In the genomic region with DNA sequence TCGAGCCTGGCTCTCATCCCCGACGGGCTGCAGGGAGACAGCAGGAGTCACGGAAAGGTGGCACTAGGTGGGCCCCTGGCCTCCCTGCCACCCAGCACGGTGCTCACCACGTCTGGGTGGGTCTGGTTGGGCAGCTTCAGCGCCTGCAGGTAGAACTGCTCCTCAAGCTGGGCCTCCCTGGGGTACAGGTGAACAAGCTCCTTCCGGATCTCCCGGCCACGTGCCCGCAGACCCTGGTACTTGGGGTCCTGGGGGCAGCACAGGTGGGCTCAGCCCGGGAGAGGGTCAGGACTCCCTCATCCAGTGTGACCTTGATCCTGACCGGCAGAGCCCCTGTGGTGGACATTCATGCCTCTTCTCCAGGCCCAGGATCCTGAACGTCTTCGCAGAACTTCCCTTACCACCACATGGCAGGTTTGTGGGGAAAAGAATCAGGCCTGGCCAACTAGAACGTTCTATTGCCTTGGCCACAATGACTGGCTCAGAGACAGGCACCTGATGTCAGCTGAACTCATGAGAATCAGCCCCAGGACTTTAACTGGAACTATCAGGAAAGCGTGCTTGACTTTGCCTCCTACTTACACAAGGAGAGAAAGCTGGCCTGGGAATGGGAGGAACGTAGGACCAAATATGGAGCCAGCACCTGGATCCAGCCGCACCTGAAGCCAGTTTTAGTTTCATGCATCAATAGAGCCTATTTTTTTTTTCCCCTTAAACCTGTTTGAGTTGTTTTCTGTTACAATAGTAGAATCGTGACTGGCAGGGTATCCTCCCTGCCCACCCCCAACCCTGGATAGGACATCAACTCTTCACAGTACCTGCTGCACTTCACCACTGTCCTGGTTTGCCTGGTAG, we compare ENCODE assay signal across 15 cellular contexts. TPM values are rescaled to one million over a fixed set of nuclear protein-coding genes. Genes with fewer than 3 reads are reported as not detected.
DNase-seq lines count a peak whose midpoint lies in the region; ATAC-seq, FAIRE-seq and TF ChIP-seq lines count a peak whose summit lies in the region.
"Had no signal": no experiment of that assay in that cellular context is flagged by ENCODE, and none has a peak within 500 bp of the region (broad histone marks: within the 10 kb centered on the region; RNA-seq: fewer than 3 reads in every experiment).

No MANE protein-coding gene starts in this region.

- 94% methylated on average over 5 of the region's 20 CpGs for WGBS in right lobe of liver (ENCODE audit: insufficient coverage, low coverage, low lambda C conversion rate, missing lambda C conversion rate)
- WGBS in esophagus muscularis mucosa = 86% methylated on average over 16 of the region's 20 CpGs
- WGBS in GM23248 (ENCODE audit: low coverage in 1 of 2, low lambda C conversion rate in 2 of 2, missing lambda C conversion rate in 2 of 2), 2 experiments = 82 to 87% methylated on average over 20 of the region's 20 CpGs

- H3K9me2 ChIP-seq in GM23248 (ENCODE audit: insufficient read depth) = no peaks in the 10 kb centered on the region

- H3K9me3 ChIP-seq in right lobe of liver = no peaks in the 10 kb centered on the region
- H3K9me3 ChIP-seq in esophagus muscularis mucosa = no peaks in the 10 kb centered on the region
- no peaks in the 10 kb centered on the region for H3K9me3 ChIP-seq in GM23248 (ENCODE audit: low read depth)

- no peaks in the 10 kb centered on the region for H4K20me1 ChIP-seq in GM23248 (ENCODE audit: insufficient read depth)

- H3K4me1 ChIP-seq in right lobe of liver (no peaks in the 10 kb centered on the region), esophagus muscularis mucosa (no peaks in the 10 kb centered on the region), GM23248 (ENCODE audit: insufficient read depth) (no peaks in the 10 kb centered on the region)

- H3K4me3 ChIP-seq in right lobe of liver = no peak overlapping the region
- H3K4me3 ChIP-seq in esophagus muscularis mucosa = no peak overlapping the region
- no peak overlapping the region for H3K4me3 ChIP-seq in GM23248

- H3K4me2 ChIP-seq in GM23248 (ENCODE audit: unreplicated experiment) = no peak overlapping the region

- H3F3A ChIP-seq in GM23248 (ENCODE audit: insufficient read depth) = no peaks in the 10 kb centered on the region

- H3K9ac ChIP-seq in GM23248 = no peak overlapping the region

- H3K36me3 ChIP-seq in right lobe of liver (peaks cover 0 to 17% (median 6%) of the 10 kb centered on the region in 4 donors), esophagus muscularis mucosa (peaks cover 10 to 51% (median 36%) of the 10 kb centered on the region in 4 donors), GM23248 (ENCODE audit: low read depth) (no peaks in the 10 kb centered on the region; the same call in 1 of the 2 replicates)

- no peak overlapping the region for H3K27ac ChIP-seq in right lobe of liver
- no peak overlapping the region for H3K27ac ChIP-seq in esophagus muscularis mucosa (replicated peaks in 1 of 4)
- no peak overlapping the region for H3K27ac ChIP-seq in GM23248
- H3K27ac ChIP-seq: C4-2B had no signal

- DNase-seq in GM12892 (ENCODE audit: insufficient read length) (no peak), right lobe of liver (peak in 2 of 3 donors; percentile 9 to 37), esophagus muscularis mucosa (ENCODE audit: extremely low spot score) (no peak), GM23248 (no peak)
- no peak for DNase-seq in activated T-helper 1 cell treated with anti-CD3 and anti-CD28 coated beads, Interleukin-12 subunit alpha, Interleukin-12 subunit beta, Interleukin-2, Interleukin-4 antibody, amounts not matched to agents 30 ng/mL and 10 ng/mL and 1 ng/mL, durations not matched to agents 14 hours and 24 hours and 36 hours (ENCODE audit: low spot score)
- DNase-seq: COR-L47; HCEC 1CT; KG1; NCI-H1417 treated with DMSO at 0.1 percent for 48 hours; NCI-H1930; NK-92 treated with Interleukin-12 subunit alpha and Interleukin-12 subunit beta, amount 100 ng/mL, for 24 hours; OCI-M1; RPMI8226 had no signal

- in situ Hi-C loops in GM23248 (cut with MboI) = no loop called here

- TF ChIP-seq CTCF in right lobe of liver (IDR thresholded peaks at IDR 0.05) (no peak), esophagus muscularis mucosa (IDR thresholded peaks at IDR 0.05) (no peak)

- no peaks in the 10 kb centered on the region for H3K4me1 Mint-ChIP-seq in activated T-helper 1 cell treated with anti-CD3 and anti-CD28 coated beads, Interleukin-12 subunit alpha, Interleukin-12 subunit beta, Interleukin-2, Interleukin-4 antibody, amounts not matched to agents 30 ng/mL and 10 ng/mL and 1 ng/mL, durations not matched to agents 14 hours and 24 hours and 36 hours (ENCODE audit: low read depth)

- TF ChIP-seq POLR2A in GM12892 (IDR thresholded peaks at IDR 0.05; ENCODE audit: low read depth, low read length) (peak; percentile 27; the same call in 1 of the 2 replicates), right lobe of liver (IDR thresholded peaks at IDR 0.05) (no peak), esophagus muscularis mucosa (IDR thresholded peaks at IDR 0.05; ENCODE audit: low read depth) (no peak)

- no peak overlapping the region for H3K4me3 Mint-ChIP-seq in activated T-helper 1 cell treated with anti-CD3 and anti-CD28 coated beads, Interleukin-12 subunit alpha, Interleukin-12 subunit beta, Interleukin-2, Interleukin-4 antibody, amounts not matched to agents 30 ng/mL and 10 ng/mL and 1 ng/mL, durations not matched to agents 14 hours and 24 hours and 36 hours

- H3K27ac Mint-ChIP-seq in activated T-helper 1 cell treated with anti-CD3 and anti-CD28 coated beads, Interleukin-12 subunit alpha, Interleukin-12 subunit beta, Interleukin-2, Interleukin-4 antibody, amounts not matched to agents 30 ng/mL and 10 ng/mL and 1 ng/mL, durations not matched to agents 14 hours and 24 hours and 36 hours = peak overlapping the region; percentile 13

- no peak for TF ChIP-seq EP300 in esophagus muscularis mucosa (IDR thresholded peaks at IDR 0.05)

- H3K79me2 ChIP-seq in GM23248 (ENCODE audit: insufficient read depth) = no peaks in the 10 kb centered on the region

- no peak overlapping the region for H2AFZ ChIP-seq in GM23248

- no peaks in the 10 kb centered on the region for H3K9me3 Mint-ChIP-seq in activated T-helper 1 cell treated with anti-CD3 and anti-CD28 coated beads, Interleukin-12 subunit alpha, Interleukin-12 subunit beta, Interleukin-2, Interleukin-4 antibody, amounts not matched to agents 30 ng/mL and 10 ng/mL and 1 ng/mL, durations not matched to agents 14 hours and 24 hours and 36 hours

- no peaks in the 10 kb centered on the region for H3K27me3 Mint-ChIP-seq in activated T-helper 1 cell treated with anti-CD3 and anti-CD28 coated beads, Interleukin-12 subunit alpha, Interleukin-12 subunit beta, Interleukin-2, Interleukin-4 antibody, amounts not matched to agents 30 ng/mL and 10 ng/mL and 1 ng/mL, durations not matched to agents 14 hours and 24 hours and 36 hours (ENCODE audit: insufficient read depth)

- intact Hi-C loops in activated T-helper 1 cell treated with anti-CD3 and anti-CD28 coated beads, Interleukin-12 subunit alpha, Interleukin-12 subunit beta, Interleukin-2, Interleukin-4 antibody, amounts not matched to agents 30 ng/mL and 10 ng/mL and 1 ng/mL, durations not matched to agents 14 hours and 24 hours and 36 hours (cut with micrococcal nuclease) = no loop called here
- intact Hi-C loops in right lobe of liver (cut with DNase I) = no loop called here
- intact Hi-C loops in esophagus muscularis mucosa (cut with DNase I) = loop anchor here (10.0 kb wide), 1 partner anchor 377 kb away; no protein-coding TSS in a partner anchor

- H3K27me3 ChIP-seq in right lobe of liver (no peaks in the 10 kb centered on the region), esophagus muscularis mucosa (no peaks in the 10 kb centered on the region), GM23248 (replicated peaks; ENCODE audit: insufficient read depth) (no peaks in the 10 kb centered on the region)

- ATAC-seq in right lobe of liver (no peak), HG03469 (IDR thresholded peaks at IDR 0.05; ENCODE audit: unreplicated experiment) (no peak)

- peaks cover 6% of the 10 kb centered on the region for H3K36me3 Mint-ChIP-seq in activated T-helper 1 cell treated with anti-CD3 and anti-CD28 coated beads, Interleukin-12 subunit alpha, Interleukin-12 subunit beta, Interleukin-2, Interleukin-4 antibody, amounts not matched to agents 30 ng/mL and 10 ng/mL and 1 ng/mL, durations not matched to agents 14 hours and 24 hours and 36 hours (ENCODE audit: low read depth)

- no peak for FAIRE-seq in GM12892 (lab: Jason Lieb, UNC)

RNA-seq across cellular contexts. Expression of gene SARS2, which starts 8.9 kb away (rescaled TPM):
- polyA plus RNA-seq in GM12892 (2012; ENCODE audit: missing spikeins) = 18.7 TPM
- total RNA-seq in activated T-helper 1 cell treated with anti-CD3 and anti-CD28 coated beads, Interleukin-12 subunit alpha, Interleukin-12 subunit beta, Interleukin-2, Interleukin-4 antibody, amounts not matched to agents 30 ng/mL and 10 ng/mL and 1 ng/mL, durations not matched to agents 14 hours and 24 hours and 36 hours = 36.5 and 38.4 TPM in 2 replicates
- total RNA-seq in right lobe of liver = 10 to 100 TPM; 10.6 to 26.5 (median 18.7) TPM
- 10 to 100 TPM in 2 of 4 donors, 1 to 10 TPM in 2; 6.8 to 14.6 (median 9.1) TPM for total RNA-seq in esophagus muscularis mucosa
- total RNA-seq in GM23248 (2014; rRNA removed; shearing (Covaris generic)) = 18.0 and 33.2 TPM in 2 replicates
- polyA plus RNA-seq in GM23248 (2016; fragmentation: Nextera tagmentation; extraction: Ambion mirVana) = 18.4 and 20.0 TPM in 2 replicates

RNA-seq across cellular contexts. Expression of gene MRPS12, which starts 9.1 kb away (rescaled TPM):
- 29.3 TPM for polyA plus RNA-seq in GM12892 (2012; ENCODE audit: missing spikeins)
- total RNA-seq in activated T-helper 1 cell treated with anti-CD3 and anti-CD28 coated beads, Interleukin-12 subunit alpha, Interleukin-12 subunit beta, Interleukin-2, Interleukin-4 antibody, amounts not matched to agents 30 ng/mL and 10 ng/mL and 1 ng/mL, durations not matched to agents 14 hours and 24 hours and 36 hours = 118 and 120 TPM in 2 replicates
- total RNA-seq in right lobe of liver (10 to 100 TPM; 21.2 to 49.5 (median 24.0) TPM), esophagus muscularis mucosa (10 to 100 TPM; 18.0 to 33.2 (median 27.3) TPM)
- total RNA-seq in GM23248 (2014; rRNA removed; shearing (Covaris generic)) = 18.8 and 33.5 TPM in 2 replicates
- 68.9 and 69.6 TPM in 2 replicates for polyA plus RNA-seq in GM23248 (2016; fragmentation: Nextera tagmentation; extraction: Ambion mirVana)

RNA-seq across cellular contexts. Expression of gene CCER2, which starts 9.7 kb away (rescaled TPM):
- polyA plus RNA-seq in GM12892 (2012; ENCODE audit: missing spikeins) = 0.70 TPM
- 0.67 and 0.88 TPM in 2 replicates for total RNA-seq in activated T-helper 1 cell treated with anti-CD3 and anti-CD28 coated beads, Interleukin-12 subunit alpha, Interleukin-12 subunit beta, Interleukin-2, Interleukin-4 antibody, amounts not matched to agents 30 ng/mL and 10 ng/mL and 1 ng/mL, durations not matched to agents 14 hours and 24 hours and 36 hours
- total RNA-seq in right lobe of liver (under 1 TPM in 4 of 6 experiments, not detected in 2; 0.20 to 0.55 (median 0.37) TPM), esophagus muscularis mucosa (under 1 TPM in 1 of 4 donors, not detected in 3; 0.50 TPM)
- not detected in 2 replicates for total RNA-seq in GM23248 (2014; rRNA removed; shearing (Covaris generic))
- polyA plus RNA-seq in GM23248 (2016; fragmentation: Nextera tagmentation; extraction: Ambion mirVana) = not detected in 2 replicates

RNA-seq across cellular contexts. Expression of gene NFKBIB, which starts 21.9 kb away (rescaled TPM):
- 9.8 TPM for polyA plus RNA-seq in GM12892 (2012; ENCODE audit: missing spikeins)
- total RNA-seq in activated T-helper 1 cell treated with anti-CD3 and anti-CD28 coated beads, Interleukin-12 subunit alpha, Interleukin-12 subunit beta, Interleukin-2, Interleukin-4 antibody, amounts not matched to agents 30 ng/mL and 10 ng/mL and 1 ng/mL, durations not matched to agents 14 hours and 24 hours and 36 hours = 98.1 and 102 TPM in 2 replicates
- 10 to 100 TPM; 13.2 to 27.9 (median 16.5) TPM for total RNA-seq in right lobe of liver
- 10 to 100 TPM; 24.1 to 39.4 (median 35.8) TPM for total RNA-seq in esophagus muscularis mucosa
- total RNA-seq in GM23248 (2014; rRNA removed; shearing (Covaris generic)) = 15.4 and 18.0 TPM in 2 replicates
- 11.9 and 12.8 TPM in 2 replicates for polyA plus RNA-seq in GM23248 (2016; fragmentation: Nextera tagmentation; extraction: Ambion mirVana)

RNA-seq across cellular contexts. Expression of gene SIRT2, which starts 22.2 kb away (rescaled TPM):
- polyA plus RNA-seq in GM12892 (2012; ENCODE audit: missing spikeins) = 19.7 TPM
- total RNA-seq in activated T-helper 1 cell treated with anti-CD3 and anti-CD28 coated beads, Interleukin-12 subunit alpha, Interleukin-12 subunit beta, Interleukin-2, Interleukin-4 antibody, amounts not matched to agents 30 ng/mL and 10 ng/mL and 1 ng/mL, durations not matched to agents 14 hours and 24 hours and 36 hours = 28.3 and 28.7 TPM in 2 replicates
- total RNA-seq in right lobe of liver (10 to 100 TPM; 28.6 to 62.0 (median 32.5) TPM), esophagus muscularis mucosa (100 to 1,000 TPM in 1 of 4 donors, 10 to 100 TPM in 3; 72.7 to 114 (median 95.0) TPM)
- 57.9 and 64.4 TPM in 2 replicates for total RNA-seq in GM23248 (2014; rRNA removed; shearing (Covaris generic))
- polyA plus RNA-seq in GM23248 (2016; fragmentation: Nextera tagmentation; extraction: Ambion mirVana) = 41.3 and 44.7 TPM in 2 replicates

Comparison
In these comparisons a context has a peak if more than half of its experiments do, and no peak if none do; other contexts are left out.
1. DNase-seq: peak in right lobe of liver (2 of 3); none in GM12892 (single experiment), activated T-helper 1 cell treated with anti-CD3 and anti-CD28 coated beads, Interleukin-12 subunit alpha, Interleukin-12 subunit beta, Interleukin-2, Interleukin-4 antibody, amounts not matched to agents 30 ng/mL and 10 ng/mL and 1 ng/mL, durations not matched to agents 14 hours and 24 hours and 36 hours (single experiment), esophagus muscularis mucosa (single experiment) and GM23248 (single experiment).